18 cellular contexts compared by ENCODE assay signal in genomic region chr13:47545630-47546029, GRCh38.
DNase-seq lines count a peak whose midpoint lies in the region; ATAC-seq and TF ChIP-seq lines count a peak whose summit lies in the region.
"Had no signal": no experiment of that assay in that cellular context is flagged by ENCODE, and none has a peak within 500 bp of the region (broad histone marks: within the 10 kb centered on the region; RNA-seq: fewer than 3 reads in every experiment).

No MANE protein-coding gene starts in this region.

- no peak overlapping the region for H3K9ac ChIP-seq in GM23248
- H3K9ac ChIP-seq in mesenchymal stem cell (ENCODE audit: low read length) = no peak overlapping the region

- no peak overlapping the region for H3K23ac ChIP-seq in mesenchymal stem cell (ENCODE audit: low read length in 2 of 2)

- DNase-seq in AG08395 (ENCODE audit: low spot score) (peak; percentile 20), GM23248 (peak; percentile 46), foreskin melanocyte (peak; percentile 4), mesenchymal stem cell (peak; percentile 26), vagina (ENCODE audit: extremely low spot score in 2 of 2) (no peak), mesenteric fat pad (ENCODE audit: low spot score) (no peak), NOMO-1 treated with dmso at 0.1 percent for 144 hours (lab: John Stamatoyannopoulos, UW; ENCODE audit: unreplicated experiment) (no peak)
- DNase-seq: C1 segment of cervical spinal cord; MV-4-11; NCI-H1417 treated with DMSO at 0.1 percent for 48 hours; NCI-H1930; NCI-H2171 treated with DMSO at 0.1 percent for 48 hours; NCI-H446 treated with DMSO at 0.1 percent for 48 hours; NK-92 treated with Interleukin-12 subunit alpha and Interleukin-12 subunit beta, amount 100 ng/mL, for 24 hours; OCI-M1; RPMI8226 had no signal

- H4K8ac ChIP-seq in mesenchymal stem cell (ENCODE audit: low read length) = peak overlapping the region; percentile 1

- H3K9me2 ChIP-seq in GM23248 (ENCODE audit: insufficient read depth) = no peaks in the 10 kb centered on the region

- intact Hi-C loops in vagina (cut with DNase I) = no loop called here

- WGBS in GM23248 (ENCODE audit: low coverage in 1 of 2, low lambda C conversion rate in 2 of 2, missing lambda C conversion rate in 2 of 2), 2 experiments = 34 to 37% methylated on average over 3 of the region's 3 CpGs
- WGBS in mesenchymal stem cell = 62% methylated on average over 3 of the region's 3 CpGs

- H4K91ac ChIP-seq in mesenchymal stem cell (ENCODE audit: low read length) = peak overlapping the region; percentile 64

- H3K9me3 ChIP-seq in GM23248 (ENCODE audit: low read depth) (no peaks in the 10 kb centered on the region), mesenchymal stem cell (ENCODE audit: control insufficient read depth, low read length) (no peaks in the 10 kb centered on the region), vagina (no peaks in the 10 kb centered on the region)
- H3K9me3 ChIP-seq: SJSA1 had no signal

- peak overlapping the region; percentile 6 to 8 for H3K18ac ChIP-seq in mesenchymal stem cell (ENCODE audit: low read depth in 1 of 2, low read length in 2 of 2)

- H3K4me3 ChIP-seq in GM23248 = no peak overlapping the region
- H3K4me3 ChIP-seq in mesenchymal stem cell (ENCODE audit: insufficient read depth in 1 of 2, low read depth in 1 of 2, low read length in 2 of 2) = no peak overlapping the region
- H3K4me3 ChIP-seq in vagina = no peak overlapping the region
- H3K4me3 ChIP-seq: SJSA1 had no signal

- H3F3A ChIP-seq in GM23248 (ENCODE audit: insufficient read depth) = no peaks in the 10 kb centered on the region

- H2BK5ac ChIP-seq in mesenchymal stem cell (ENCODE audit: low read depth, low read length, poor library complexity, severe bottlenecking) = no peak overlapping the region

- H3K4me1 ChIP-seq in GM23248 (ENCODE audit: insufficient read depth) (no peaks in the 10 kb centered on the region), mesenchymal stem cell (ENCODE audit: control insufficient read depth, insufficient read depth, low read depth, low read length) (peaks cover 5% of the 10 kb centered on the region), vagina (peaks cover 6% of the 10 kb centered on the region)
- H3K4me1 ChIP-seq: SJSA1 had no signal

- H3K27me3 ChIP-seq in GM23248 (replicated peaks; ENCODE audit: insufficient read depth) = peaks cover 9% of the 10 kb centered on the region; the same call in 1 of the 2 replicates
- H3K27me3 ChIP-seq in mesenchymal stem cell (ENCODE audit: control insufficient read depth in 1 of 2, insufficient read depth in 1 of 2, low read length in 2 of 2) = no peaks in the 10 kb centered on the region
- no peaks in the 10 kb centered on the region for H3K27me3 ChIP-seq in vagina
- H3K27me3 ChIP-seq: SJSA1 had no signal

- in situ Hi-C loops in GM23248 (cut with MboI) = no loop called here

- no peaks in the 10 kb centered on the region for H3K79me2 ChIP-seq in GM23248 (ENCODE audit: insufficient read depth)

- no peak overlapping the region for H3K27ac ChIP-seq in GM23248
- no peak overlapping the region for H3K27ac ChIP-seq in mesenchymal stem cell (ENCODE audit: low read length, poor library complexity, severe bottlenecking)
- no peak overlapping the region for H3K27ac ChIP-seq in vagina
- H3K27ac ChIP-seq: SJSA1 had no signal

- no peak overlapping the region for H2AFZ ChIP-seq in GM23248
- H2AFZ ChIP-seq in mesenchymal stem cell (ENCODE audit: low read depth, low read length) = no peak overlapping the region

- no peak for ATAC-seq in HG03432 (IDR thresholded peaks at IDR 0.05; ENCODE audit: unreplicated experiment)

- no peaks in the 10 kb centered on the region for H3K79me1 ChIP-seq in mesenchymal stem cell (replicated peaks; ENCODE audit: low read length, poor library complexity, severe bottlenecking)

- H2BK12ac ChIP-seq in mesenchymal stem cell (ENCODE audit: low read length in 2 of 2) = peak overlapping the region; percentile 46 to 59

- peak overlapping the region; percentile 19 to 20 for H3K4ac ChIP-seq in mesenchymal stem cell (ENCODE audit: low read depth in 1 of 2, low read length in 2 of 2)

- no peak overlapping the region for H3K14ac ChIP-seq in mesenchymal stem cell (ENCODE audit: low read length in 2 of 2)

- H4K20me1 ChIP-seq in GM23248 (ENCODE audit: insufficient read depth) = no peaks in the 10 kb centered on the region; the same call in 1 of the 2 replicates

- TF ChIP-seq CTCF in vagina (IDR thresholded peaks at IDR 0.05) = no peak

- H2BK120ac ChIP-seq in mesenchymal stem cell (ENCODE audit: low read depth, low read length) = no peak overlapping the region

- H3K36me3 ChIP-seq in GM23248 (ENCODE audit: low read depth) (no peaks in the 10 kb centered on the region), mesenchymal stem cell (ENCODE audit: control insufficient read depth in 1 of 2, insufficient read depth in 2 of 2, low read depth in 1 of 2, low read length in 2 of 2) (no peaks in the 10 kb centered on the region), vagina (no peaks in the 10 kb centered on the region)
- H3K36me3 ChIP-seq: SJSA1 had no signal

- no peak for TF ChIP-seq POLR2A in vagina (IDR thresholded peaks at IDR 0.05)

- no peak overlapping the region for H3K4me2 ChIP-seq in GM23248 (ENCODE audit: unreplicated experiment)
- H3K4me2 ChIP-seq in mesenchymal stem cell (ENCODE audit: low read length, poor library complexity, severe bottlenecking) = no peak overlapping the region

- H2BK15ac ChIP-seq in mesenchymal stem cell (ENCODE audit: low read depth, poor library complexity, severe bottlenecking) = no peak overlapping the region

- no peak overlapping the region for H2AK5ac ChIP-seq in mesenchymal stem cell (ENCODE audit: low read length, severe bottlenecking)

Comparison
In these comparisons a context has a peak if more than half of its experiments do, and no peak if none do; other contexts are left out.
1. DNase-seq: peak in AG08395 (single experiment), GM23248 (single experiment), foreskin melanocyte (single experiment) and mesenchymal stem cell (single experiment); none in vagina (0 of 2), mesenteric fat pad (single experiment) and NOMO-1 treated with dmso at 0.1 percent for 144 hours (single experiment).